Comparison of ENCODE assay signal across 9 cellular contexts in genomic region chr2:209334188-209335017, GRCh38.
DNase-seq lines count a peak whose midpoint lies in the region; ATAC-seq, FAIRE-seq and TF ChIP-seq lines count a peak whose summit lies in the region.
"Had no signal": no experiment of that assay in that cellular context is flagged by ENCODE, and none has a peak within 500 bp of the region (broad histone marks: within the 10 kb centered on the region; RNA-seq: fewer than 3 reads in every experiment).

No MANE protein-coding gene starts in this region.

- FAIRE-seq in keratinocyte (lab: Jason Lieb, UNC): peak; percentile 84

- no peaks in the 10 kb centered on the region for H3K9me2 ChIP-seq in Loucy (replicated peaks; ENCODE audit: low read depth, low read length)
- H3K9me2 ChIP-seq in PC-9 (ENCODE audit: insufficient read depth): no peaks in the 10 kb centered on the region

- no peaks in the 10 kb centered on the region for H3K9me3 ChIP-seq in Loucy (ENCODE audit: insufficient read depth, low read depth, low read length)
- no peaks in the 10 kb centered on the region for H3K9me3 ChIP-seq in PC-9 (ENCODE audit: insufficient read depth, low read depth)
- no peaks in the 10 kb centered on the region for H3K9me3 ChIP-seq in body of pancreas
- H3K9me3 ChIP-seq in keratinocyte (ENCODE audit: control insufficient read depth, low read depth, low read length): no peaks in the 10 kb centered on the region

- H3K27me3 Mint-ChIP-seq in natural killer cell (ENCODE audit: low read depth in 2 of 2): no peaks in the 10 kb centered on the region
- H3K27me3 Mint-ChIP-seq in natural killer cell treated with Interleukin-12 subunit alpha and Interleukin-12 subunit beta and Interleukin-15 and Interleukin-18, amount 100 ng/mL, for 72 hours: no peaks in the 10 kb centered on the region

- BruUV-seq in PC-9 (replicated peaks; lab: Mats Ljungman, UMichigan): no TSS peak

- no peaks in the 10 kb centered on the region for H3K9me1 ChIP-seq in keratinocyte (ENCODE audit: control insufficient read depth, extremely low read depth, insufficient read depth, low read length)

- H3K27me3 ChIP-seq in Loucy (ENCODE audit: insufficient read depth, low read length, poor library complexity, severe bottlenecking) (no peaks in the 10 kb centered on the region), PC-9 (ENCODE audit: insufficient read depth, low read depth) (no peaks in the 10 kb centered on the region), body of pancreas (no peaks in the 10 kb centered on the region), keratinocyte (ENCODE audit: control insufficient read depth, extremely low read depth, insufficient read depth, low read length) (no peaks in the 10 kb centered on the region)

- no peaks in the 10 kb centered on the region for H3K36me3 ChIP-seq in Loucy (ENCODE audit: insufficient read depth, low read length)
- H3K36me3 ChIP-seq in PC-9 (ENCODE audit: low read depth): no peaks in the 10 kb centered on the region
- no peaks in the 10 kb centered on the region for H3K36me3 ChIP-seq in body of pancreas (replicated peaks in 1 of 2; ENCODE audit: insufficient read depth in 1 of 2, low read depth in 2 of 2)
- no peaks in the 10 kb centered on the region for H3K36me3 ChIP-seq in keratinocyte (ENCODE audit: control insufficient read depth in 2 of 2, extremely low read depth in 1 of 2, insufficient read depth in 2 of 2, low read length in 2 of 2)

- no peak overlapping the region for H2AFZ ChIP-seq in Loucy (ENCODE audit: low read length)
- no peak overlapping the region for H2AFZ ChIP-seq in PC-9
- no peak overlapping the region for H2AFZ ChIP-seq in keratinocyte (ENCODE audit: control insufficient read depth, low read length)

- no peaks in the 10 kb centered on the region for H4K20me1 ChIP-seq in Loucy (ENCODE audit: insufficient read depth, low read length, poor library complexity, severe bottlenecking)
- H4K20me1 ChIP-seq in PC-9 (ENCODE audit: insufficient read depth): no peaks in the 10 kb centered on the region
- no peaks in the 10 kb centered on the region for H4K20me1 ChIP-seq in keratinocyte (ENCODE audit: control insufficient read depth, extremely low read depth, insufficient read depth, low read length)

- intact Hi-C loops in natural killer cell (cut with micrococcal nuclease) (no loop called here), PC-9 (cut with micrococcal nuclease; ENCODE audit: unreplicated experiment) (loop anchor here (1.0 to 5.0 kb wide), 6 partner anchors 89 to 937 kb away; no protein-coding TSS in a partner anchor), body of pancreas (cut with DNase I) (no loop called here)

- H3K4me3 ChIP-seq in Loucy (ENCODE audit: low read length, poor library complexity, severe bottlenecking) (no peak overlapping the region), PC-9 (no peak overlapping the region), body of pancreas (no peak overlapping the region), keratinocyte (ENCODE audit: control insufficient read depth in 2 of 3, extremely low read depth in 1 of 3, insufficient read depth in 2 of 3, low read depth in 1 of 3, low read length in 3 of 3) (no peak overlapping the region)

- TF ChIP-seq CTCF in natural killer cell (IDR thresholded peaks at IDR 0.05): peak; percentile 19
- peak; percentile 89 for TF ChIP-seq CTCF in Loucy (conservative IDR thresholded peaks at IDR 0.05; ENCODE audit: low read length)
- peak; percentile 84 for TF ChIP-seq CTCF in PC-9 (conservative IDR thresholded peaks at IDR 0.05)
- TF ChIP-seq CTCF in body of pancreas (IDR thresholded peaks at IDR 0.05): peak; percentile 84 to 92 (median 88)
- peak; percentile 71 to 84 (median 83) for TF ChIP-seq CTCF in keratinocyte (optimal IDR thresholded peaks at IDR 0.05 in 1 of 3, IDR thresholded peaks at IDR 0.05 in 1 of 3, conservative IDR thresholded peaks at IDR 0.05 in 1 of 3; ENCODE audit: extremely low read depth in 1 of 3, insufficient read depth in 2 of 3, low read length in 3 of 3)

- H3K36me3 Mint-ChIP-seq in natural killer cell: no peaks in the 10 kb centered on the region
- H3K36me3 Mint-ChIP-seq in natural killer cell treated with Interleukin-12 subunit alpha and Interleukin-12 subunit beta and Interleukin-15 and Interleukin-18, amount 100 ng/mL, for 72 hours: no peaks in the 10 kb centered on the region
- H3K36me3 Mint-ChIP-seq: immature natural killer cell had no signal

- H3K27ac Mint-ChIP-seq in natural killer cell: no peak overlapping the region
- H3K27ac Mint-ChIP-seq in natural killer cell treated with Interleukin-12 subunit alpha and Interleukin-12 subunit beta and Interleukin-15 and Interleukin-18, amount 100 ng/mL, for 72 hours: no peak overlapping the region
- H3K27ac Mint-ChIP-seq: immature natural killer cell had no signal

- H3K9ac ChIP-seq in Loucy (ENCODE audit: low read depth, low read length, poor library complexity, severe bottlenecking) (no peak overlapping the region), keratinocyte (ENCODE audit: control insufficient read depth, extremely low read depth, insufficient read depth, low read length) (no peak overlapping the region)

- no peak overlapping the region for H3K27ac ChIP-seq in PC-9
- H3K27ac ChIP-seq in body of pancreas: no peak overlapping the region
- H3K27ac ChIP-seq in keratinocyte (ENCODE audit: control insufficient read depth, insufficient read depth, low read length): no peak overlapping the region

- H3K4me2 ChIP-seq in Loucy (ENCODE audit: low read depth, low read length, poor library complexity, severe bottlenecking) (no peak overlapping the region), PC-9 (no peak overlapping the region; the same call in 1 of the 2 replicates), keratinocyte (ENCODE audit: control insufficient read depth, extremely low read depth, insufficient read depth, low read depth, low read length) (peak overlapping the region; percentile 32)

- no peaks in the 10 kb centered on the region for H3K4me1 Mint-ChIP-seq in natural killer cell
- no peaks in the 10 kb centered on the region for H3K4me1 Mint-ChIP-seq in natural killer cell treated with Interleukin-12 subunit alpha and Interleukin-12 subunit beta and Interleukin-15 and Interleukin-18, amount 100 ng/mL, for 72 hours (ENCODE audit: low read depth in 2 of 2)
- H3K4me1 Mint-ChIP-seq: immature natural killer cell had no signal

- no peaks in the 10 kb centered on the region for H3K9me3 Mint-ChIP-seq in natural killer cell
- H3K9me3 Mint-ChIP-seq in natural killer cell treated with Interleukin-12 subunit alpha and Interleukin-12 subunit beta and Interleukin-15 and Interleukin-18, amount 100 ng/mL, for 72 hours: peaks cover 3% of the 10 kb centered on the region

- no peaks in the 10 kb centered on the region for H3F3A ChIP-seq in Loucy (ENCODE audit: low read depth)
- H3F3A ChIP-seq in PC-9 (ENCODE audit: insufficient read depth, low read depth): no peaks in the 10 kb centered on the region

- POLR2A ChIA-PET in HEK293T (lab: Yijun Ruan, JAX): no interaction called here
- POLR2A ChIA-PET in PC-9 (lab: Charles Lee; ENCODE audit: unreplicated experiment): no interaction called here

- no peak for TF ChIP-seq POLR2A in body of pancreas (IDR thresholded peaks at IDR 0.05)

- no peak for DNase-seq in natural killer cell
- DNase-seq in natural killer cell treated with Interleukin-12 subunit alpha and Interleukin-12 subunit beta and Interleukin-15 and Interleukin-18, amount 100 ng/mL, for 72 hours (ENCODE audit: low spot score): no peak
- DNase-seq in HEK293T (ENCODE audit: extremely low spot score): peak; percentile 51
- peak; percentile 44 to 51 for DNase-seq in PC-9
- DNase-seq in body of pancreas: peak; percentile 67 to 73 (median 70)
- DNase-seq in keratinocyte (ENCODE audit: low read depth, low spot score): no peak
- DNase-seq in stimulated activated CD4-positive, alpha-beta T cell treated with anti-CD3 and anti-CD28 coated beads, Interleukin-4, amount 100 ng/mL, for 1 hour: peak; percentile 17

- H3K79me2 ChIP-seq in Loucy (ENCODE audit: insufficient read depth, low read length) (no peaks in the 10 kb centered on the region), PC-9 (ENCODE audit: low read depth) (no peaks in the 10 kb centered on the region), keratinocyte (ENCODE audit: control insufficient read depth, insufficient read depth, low read length) (no peaks in the 10 kb centered on the region)

- H3K4me3 Mint-ChIP-seq in natural killer cell: no peak overlapping the region
- H3K4me3 Mint-ChIP-seq in natural killer cell treated with Interleukin-12 subunit alpha and Interleukin-12 subunit beta and Interleukin-15 and Interleukin-18, amount 100 ng/mL, for 72 hours: no peak overlapping the region
- H3K4me3 Mint-ChIP-seq: immature natural killer cell had no signal

- ATAC-seq in natural killer cell: no peak
- no peak for ATAC-seq in natural killer cell treated with Interleukin-12 subunit alpha and Interleukin-12 subunit beta and Interleukin-15 and Interleukin-18, amount 100 ng/mL, for 72 hours
- peak; percentile 92 for ATAC-seq in body of pancreas

- dilution Hi-C loops in keratinocyte (cut with MboI; ENCODE audit: extremely low pct_ligation_motif_present, low sequenced_read_pairs): no loop called here

- WGBS in body of pancreas, 2 donors: 7% methylated on average over 7 of the region's 7 CpGs

- CTCF ChIA-PET in HEK293T (lab: Yijun Ruan, JAX): interaction anchor here (0.6 to 2.6 kb wide), 10 partner anchors 10 to 939 kb away, joined by 3 to 18 read pairs (median 3); partner anchors contain the start of gene MAP2
- CTCF ChIA-PET in PC-9 (lab: Charles Lee): interaction anchor here (0.9 to 1.9 kb wide), 3 partner anchors 89 to 865 kb away, joined by 3 to 11 read pairs (median 4); partner anchors contain the start of gene MAP2

- H3K4me1 ChIP-seq in Loucy (ENCODE audit: insufficient read depth, low read length, poor library complexity, severe bottlenecking) (no peaks in the 10 kb centered on the region), PC-9 (replicated peaks; ENCODE audit: insufficient read depth) (no peaks in the 10 kb centered on the region), body of pancreas (peaks cover 6% of the 10 kb centered on the region), keratinocyte (ENCODE audit: control insufficient read depth, extremely low read depth, insufficient read depth, low read length) (peaks cover 3% of the 10 kb centered on the region)

TF ChIP-seq in HEK293T, 16 proteins besides CTCF, POLR2A, EP300 and RAD21 (continues in another document):
- TF ChIP-seq LEF1 (IDR thresholded peaks at IDR 0.05; ENCODE audit: borderline replicate concordance) (no peak), FOXK2 (IDR thresholded peaks at IDR 0.05) (no peak), SUZ12 (IDR thresholded peaks at IDR 0.05) (no peak), ELF4 (IDR thresholded peaks at IDR 0.05) (no peak), HDGF (IDR thresholded peaks at IDR 0.05; ENCODE audit: borderline replicate concordance) (no peak), TARDBP (IDR thresholded peaks at IDR 0.05) (no peak)

Comparison
In these comparisons a context has a peak if more than half of its experiments do, and no peak if none do; other contexts are left out.
1. DNase-seq: peak in HEK293T (single experiment), PC-9 (2 of 2), body of pancreas (4 of 4) and stimulated activated CD4-positive, alpha-beta T cell treated with anti-CD3 and anti-CD28 coated beads, Interleukin-4, amount 100 ng/mL, for 1 hour (single experiment); none in natural killer cell (single experiment), natural killer cell treated with Interleukin-12 subunit alpha and Interleukin-12 subunit beta and Interleukin-15 and Interleukin-18, amount 100 ng/mL, for 72 hours (single experiment) and keratinocyte (single experiment).
2. CTCF ChIP-seq: peak in every context shown above with its lines; median percentile 89 in Loucy; 88 in body of pancreas; 84 in PC-9; 83 in keratinocyte; 19 in natural killer cell.